In the genomic region with DNA sequence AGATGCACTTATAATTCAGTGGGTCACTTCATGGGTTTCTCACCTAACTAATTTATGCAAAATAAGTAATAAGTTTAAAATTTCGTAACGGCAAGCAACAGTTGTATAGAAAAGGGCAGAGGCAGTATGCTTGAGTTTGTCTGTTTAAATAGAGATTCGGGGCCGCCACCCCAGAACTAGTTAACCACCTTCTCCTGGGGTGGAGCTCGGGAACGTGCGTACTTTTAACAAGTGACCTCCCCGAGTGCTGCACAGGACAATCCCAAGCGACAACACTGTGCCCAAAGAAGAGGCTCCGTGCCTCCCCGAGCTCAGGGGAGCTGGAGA, we compare ENCODE assay signal across 8 cellular contexts. TPM values are rescaled to one million over a fixed set of nuclear protein-coding genes. Genes with fewer than 3 reads are reported as not detected.
DNase-seq lines count a peak whose midpoint lies in the region; ATAC-seq and TF ChIP-seq lines count a peak whose summit lies in the region.

No MANE protein-coding gene starts in this region.

- peaks cover 0 to 70% (median 51%) of the 10 kb centered on the region in 9 donors for H3K4me1 ChIP-seq in heart right ventricle
- H3K4me1 ChIP-seq in lung (ENCODE audit: control insufficient read depth in 2 of 2, insufficient read depth in 2 of 2, low read length in 2 of 2) = peaks cover 4 to 17% of the 10 kb centered on the region in 2 donors
- no peaks in the 10 kb centered on the region for H3K4me1 ChIP-seq in urinary bladder (ENCODE audit: insufficient read depth)

- H3K27me3 ChIP-seq in heart right ventricle (no peaks in the 10 kb centered on the region), lung (ENCODE audit: control insufficient read depth, insufficient read depth) (no peaks in the 10 kb centered on the region)

- 0% methylated on average over 11 of the region's 11 CpGs for WGBS in heart right ventricle, 2 donors
- 0 to 1% methylated on average over 11 of the region's 11 CpGs for WGBS in lung, 2 donors
- under 1% methylated on average over 11 of the region's 11 CpGs for WGBS in urinary bladder

- H3K4me3 ChIP-seq in heart right ventricle (peak overlapping the region; percentile 63 to 96 (median 80)), astrocyte of the cerebellum (ENCODE audit: low read depth, low read length) (peak overlapping the region; percentile 91), lung (peak overlapping the region; percentile 94), urinary bladder (ENCODE audit: low read depth, low read length) (peak overlapping the region; percentile 75)

- no peak for DNase-seq in heart right ventricle
- DNase-seq in left cardiac atrium = no peak
- DNase-seq in astrocyte of the cerebellum (ENCODE audit: low read depth) = no peak
- no peak for DNase-seq in lung (ENCODE audit: low spot score)
- no peak for DNase-seq in NCI-H510A (lab: John Stamatoyannopoulos, UW)
- no peak for DNase-seq in activated gamma-delta T cell (lab: John Stamatoyannopoulos, UW)

- no peak for TF ChIP-seq CTCF in heart right ventricle (IDR thresholded peaks at IDR 0.05)
- TF ChIP-seq CTCF in astrocyte of the cerebellum (IDR thresholded peaks at IDR 0.05; ENCODE audit: low read depth, low read length, missing control alignments) = no peak
- no peak for TF ChIP-seq CTCF in lung (IDR thresholded peaks at IDR 0.05; ENCODE audit: control extremely low read depth, extremely low read depth)

- H3K36me3 ChIP-seq in heart right ventricle (peaks cover 0 to 40% (median 6%) of the 10 kb centered on the region in 9 donors), lung (ENCODE audit: control insufficient read depth in 2 of 2, insufficient read depth in 2 of 2, low read length in 2 of 2) (peaks cover 2 to 7% of the 10 kb centered on the region in 2 donors), urinary bladder (ENCODE audit: insufficient read depth) (no peaks in the 10 kb centered on the region)

- peak in 1 of 8 donors; percentile 36 for ATAC-seq in heart right ventricle
- ATAC-seq in left cardiac atrium = no peak
- ATAC-seq in lung (ENCODE audit: insufficient read depth, low FRiP score) = peak; percentile 6
- no peak for ATAC-seq in GM18511 (IDR thresholded peaks at IDR 0.05; ENCODE audit: unreplicated experiment)

- H3K27ac ChIP-seq in heart right ventricle = peak overlapping the region; percentile 76 to 97 (median 92)
- peak overlapping the region; percentile 95 to 96 for H3K27ac ChIP-seq in lung (ENCODE audit: low read depth in 1 of 2, low read length in 1 of 2)
- H3K27ac ChIP-seq in urinary bladder (ENCODE audit: low read depth) = peak overlapping the region; percentile 88

- in situ Hi-C loops in astrocyte of the cerebellum (cut with HindIII; ENCODE audit: low sequenced_read_pairs) = no loop called here

- intact Hi-C loops in heart right ventricle (cut with DNase I) = loop anchor here in 7 of 10 donors (5.0 to 10.0 kb wide), 8 partner anchors 118 to 590 kb away; partner anchors contain the start of gene TIPARP (in 2 of the 7)
- intact Hi-C loops in left cardiac atrium (cut with DNase I) = loop anchor here in 1 of 2 donors (10.0 kb wide), 1 partner anchor 120 kb away; the partner anchor contains the start of gene TIPARP

- H3K9me3 ChIP-seq in heart right ventricle (no peaks in the 10 kb centered on the region), lung (ENCODE audit: control insufficient read depth in 2 of 2, insufficient read depth in 1 of 2, low read length in 1 of 2) (no peaks in the 10 kb centered on the region)

RNA-seq across cellular contexts. Expression of gene SSR3, which starts 0.4 kb away (rescaled TPM):
- total RNA-seq in heart right ventricle (100 to 1,000 TPM; 172 to 256 (median 216) TPM), left cardiac atrium (100 to 1,000 TPM; 145 to 162 TPM), lung (100 to 1,000 TPM in 1 of 2 donors, 10 to 100 TPM in 1; 83.7 to 209 TPM), urinary bladder (128 TPM)
- polyA plus RNA-seq in heart right ventricle (100 to 1,000 TPM in 1 of 2 donors, 10 to 100 TPM in 1; 75.8 to 602 TPM), lung (100 to 1,000 TPM; 177 to 200 TPM), urinary bladder (68.0 TPM)
